21 cellular contexts compared by ENCODE assay signal in the genomic region with DNA sequence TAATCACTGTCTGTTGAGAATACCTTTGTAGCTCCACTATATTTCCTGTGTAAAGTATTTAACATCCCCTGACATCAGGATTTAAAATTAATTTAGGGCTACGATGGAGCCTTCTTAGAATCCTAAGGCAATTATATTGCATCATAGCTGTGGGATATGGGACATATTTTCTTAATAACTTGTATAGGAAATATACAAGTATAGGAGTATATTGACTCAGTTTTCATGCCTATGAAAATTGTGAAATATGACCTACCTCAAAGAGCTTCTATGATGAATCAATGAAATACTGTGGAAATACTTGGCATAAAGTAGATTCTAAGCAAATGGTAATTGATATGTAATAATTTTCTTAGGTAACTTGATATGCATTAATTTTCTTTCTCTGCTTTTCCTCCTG.
"Had no signal": no experiment of that assay in that cellular context is flagged by ENCODE, and none has a peak within 500 bp of the region (broad histone marks: within the 10 kb centered on the region; RNA-seq: fewer than 3 reads in every experiment).

No MANE protein-coding gene starts in this region.

- H3K9me3 Mint-ChIP-seq: activated B cell treated with CpG ODN at 0.5 μM for 24 hours; activated naive CD4-positive, alpha-beta T cell treated with anti-CD3 and anti-CD28 coated beads, Interleukin-2, amount 50 U/mL, for 24 hours; activated naive CD8-positive, alpha-beta T cell treated with anti-CD3 and anti-CD28 coated beads, Interleukin-2, amount 50 U/mL, for 24 hours had no signal

- H3K4me1 ChIP-seq: colonic mucosa had no signal

- H3K4me3 Mint-ChIP-seq: activated B cell treated with CpG ODN at 0.5 μM for 24 hours; activated CD8-positive, alpha-beta memory T cell treated with anti-CD3 and anti-CD28 coated beads, Interleukin-2, amount 10 ng/mL, durations not matched to agents 7 days and 5 days; activated CD8-positive, alpha-beta T cell treated with anti-CD3 and anti-CD28 coated beads, Interleukin-2, amount 10 ng/mL, durations not matched to agents 7 days and 5 days; activated naive CD4-positive, alpha-beta T cell treated with anti-CD3 and anti-CD28 coated beads, Interleukin-2, amount 50 U/mL, for 24 hours; activated naive CD8-positive, alpha-beta T cell treated with anti-CD3 and anti-CD28 coated beads, Interleukin-2, amount 50 U/mL, for 24 hours; natural killer cell treated with Interleukin-12 subunit alpha and Interleukin-12 subunit beta and Interleukin-15 and Interleukin-18, amount 100 ng/mL, for 72 hours; T-helper 17 cell had no signal

- H3K27me3 ChIP-seq: colonic mucosa, dorsolateral prefrontal cortex, right atrium auricular region, tibial nerve had no signal

- H3K36me3 Mint-ChIP-seq: activated CD8-positive, alpha-beta memory T cell treated with anti-CD3 and anti-CD28 coated beads, Interleukin-2, amount 10 ng/mL, durations not matched to agents 7 days and 5 days; activated naive CD4-positive, alpha-beta T cell treated with anti-CD3 and anti-CD28 coated beads, Interleukin-2, amount 50 U/mL, for 24 hours; natural killer cell treated with Interleukin-12 subunit alpha and Interleukin-12 subunit beta and Interleukin-15 and Interleukin-18, amount 100 ng/mL, for 72 hours had no signal

- H3K4me1 Mint-ChIP-seq: activated B cell treated with CpG ODN at 0.5 μM for 24 hours; activated CD8-positive, alpha-beta memory T cell treated with anti-CD3 and anti-CD28 coated beads, Interleukin-2, amount 10 ng/mL, durations not matched to agents 7 days and 5 days; activated naive CD4-positive, alpha-beta T cell treated with anti-CD3 and anti-CD28 coated beads, Interleukin-2, amount 50 U/mL, for 24 hours; activated naive CD8-positive, alpha-beta T cell treated with anti-CD3 and anti-CD28 coated beads, Interleukin-2, amount 50 U/mL, for 24 hours; T-helper 17 cell had no signal

- H3K27ac ChIP-seq: dorsolateral prefrontal cortex, left ventricle myocardium inferior, tibial nerve had no signal

- H3K4me3 ChIP-seq: colonic mucosa, dorsolateral prefrontal cortex, left ventricle myocardium inferior, lung, mucosa of descending colon, right atrium auricular region, tibial nerve had no signal

- H3K36me3 ChIP-seq: colonic mucosa, left ventricle myocardium inferior, right atrium auricular region, tibial nerve had no signal

- H3K27ac Mint-ChIP-seq: activated B cell treated with CpG ODN at 0.5 μM for 24 hours; activated CD8-positive, alpha-beta memory T cell treated with anti-CD3 and anti-CD28 coated beads, Interleukin-2, amount 10 ng/mL, durations not matched to agents 7 days and 5 days; activated CD8-positive, alpha-beta T cell treated with anti-CD3 and anti-CD28 coated beads, Interleukin-2, amount 10 ng/mL, durations not matched to agents 7 days and 5 days; activated naive CD4-positive, alpha-beta T cell treated with anti-CD3 and anti-CD28 coated beads, Interleukin-2, amount 50 U/mL, for 24 hours; activated naive CD8-positive, alpha-beta T cell treated with anti-CD3 and anti-CD28 coated beads, Interleukin-2, amount 50 U/mL, for 24 hours; activated T-helper 2 cell treated with anti-CD3 and anti-CD28 coated beads, Interferon-gamma antibody, Interleukin-2, Interleukin-4, amounts not matched to agents 10 μg/mL and 5 μg/mL and 100 μg/mL, durations not matched to agents 14 hours and 24 hours and 36 hours; natural killer cell treated with Interleukin-12 subunit alpha and Interleukin-12 subunit beta and Interleukin-15 and Interleukin-18, amount 100 ng/mL, for 72 hours; T-helper 17 cell had no signal

- ATAC-seq: activated CD8-positive, alpha-beta memory T cell treated with anti-CD3 and anti-CD28 coated beads, Interleukin-2, amount 10 ng/mL, durations not matched to agents 7 days and 5 days; activated CD8-positive, alpha-beta T cell treated with anti-CD3 and anti-CD28 coated beads, Interleukin-2, amount 10 ng/mL, durations not matched to agents 7 days and 5 days; activated naive CD8-positive, alpha-beta T cell treated with anti-CD3 and anti-CD28 coated beads, Interleukin-2, amount 50 U/mL, for 24 hours; natural killer cell treated with Interleukin-12 subunit alpha and Interleukin-12 subunit beta and Interleukin-15 and Interleukin-18, amount 100 ng/mL, for 72 hours; T-helper 17 cell had no signal

- H3K27me3 Mint-ChIP-seq: activated CD8-positive, alpha-beta memory T cell treated with anti-CD3 and anti-CD28 coated beads, Interleukin-2, amount 10 ng/mL, durations not matched to agents 7 days and 5 days; T-helper 17 cell had no signal

- H3K9me3 ChIP-seq: colonic mucosa, left ventricle myocardium inferior, mucosa of descending colon, right atrium auricular region, tibial nerve had no signal

- DNase-seq: activated B cell treated with CpG ODN at 0.5 μM for 24 hours; activated CD4-positive, alpha-beta T cell treated with anti-CD3 and anti-CD28 coated beads, Interleukin-2, amount 50 U/mL, for 1 hour; activated CD8-positive, alpha-beta memory T cell treated with anti-CD3 and anti-CD28 coated beads, Interleukin-2, amount 10 ng/mL, durations not matched to agents 7 days and 5 days; activated CD8-positive, alpha-beta T cell treated with anti-CD3 and anti-CD28 coated beads, Interleukin-2, amount 10 ng/mL, durations not matched to agents 7 days and 5 days; activated naive CD8-positive, alpha-beta T cell treated with anti-CD3 and anti-CD28 coated beads, Interleukin-2, amount 50 U/mL, for 24 hours; activated T-cell treated with anti-CD3 and anti-CD28 coated beads, Interleukin-2, amount 50 U/mL, for 48 hours; colonic mucosa; effector memory CD4-positive, alpha-beta T cell; islet precursor cell; left ventricle myocardium inferior; mucosa of descending colon; stimulated activated CD4-positive, alpha-beta T cell treated with anti-CD3 and anti-CD28 coated beads, Interleukin-2, amount 100 ng/mL, for 48 hours; stimulated activated naive CD4-positive, alpha-beta T cell treated with Interleukin-2 at 50 U/mL for 16 hours; T-helper 17 cell had no signal
